ENCODE assay signal across 18 cellular contexts in the genomic region with DNA sequence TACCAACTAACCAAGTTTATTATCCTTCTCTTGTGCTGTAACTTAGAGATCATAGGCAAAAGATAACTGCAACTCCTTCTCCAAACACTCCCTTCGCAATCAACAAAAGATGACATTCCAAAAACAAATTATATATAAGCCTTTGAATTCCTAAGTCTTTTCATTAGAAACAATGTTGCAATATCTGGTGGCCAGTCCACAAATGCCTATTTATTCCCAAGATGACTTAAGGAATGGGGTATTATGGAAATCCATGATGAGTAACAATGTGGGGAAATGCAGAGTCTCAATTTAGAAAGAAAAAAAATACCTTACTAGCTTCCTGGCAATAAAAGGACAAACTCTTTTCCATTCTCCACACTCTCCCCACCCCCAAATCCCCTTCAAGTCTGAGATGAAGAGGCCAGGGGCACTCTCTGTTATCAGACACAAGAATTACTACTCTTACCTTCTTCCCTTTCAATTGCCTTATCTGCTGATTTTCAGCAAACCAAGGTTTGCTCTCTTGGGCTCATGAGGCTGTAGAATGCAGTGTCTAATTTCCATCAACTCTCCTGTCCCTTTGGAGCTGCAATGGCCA. TPM values are rescaled to one million over a fixed set of nuclear protein-coding genes. Genes with fewer than 3 reads are reported as not detected.
DNase-seq lines count a peak whose midpoint lies in the region; ATAC-seq and TF ChIP-seq lines count a peak whose summit lies in the region.
"Had no signal": no experiment of that assay in that cellular context is flagged by ENCODE, and none has a peak within 500 bp of the region (broad histone marks: within the 10 kb centered on the region; RNA-seq: fewer than 3 reads in every experiment).

No MANE protein-coding gene starts in this region.

- ATAC-seq in aorta (ENCODE audit: low FRiP score) (no peak), GM21786 (IDR thresholded peaks at IDR 0.05; ENCODE audit: unreplicated experiment) (no peak), HG02763 (IDR thresholded peaks at IDR 0.05; ENCODE audit: unreplicated experiment) (no peak), right lobe of liver (no peak)
- ATAC-seq: activated T-helper 17 cell treated with anti-CD3 and anti-CD28 coated beads, Interleukin-2, amount 50 U/mL, for 72 hours; GM23338; K562; left cardiac atrium; psoas muscle had no signal

- H3K4me3 ChIP-seq in astrocyte of the spinal cord (ENCODE audit: low read depth, low read length) (no peak overlapping the region), aorta (ENCODE audit: low read length in 2 of 2) (no peak overlapping the region), right lobe of liver (no peak overlapping the region)
- H3K4me3 ChIP-seq: GM23338, heart right ventricle, K562, psoas muscle, SJCRH30, tibial nerve had no signal

- intact Hi-C loops in aorta (cut with DNase I), result no loop called here
- intact Hi-C loops in right lobe of liver (cut with DNase I), result no loop called here

- H3K27me3 ChIP-seq in aorta (ENCODE audit: control insufficient read depth in 1 of 2, insufficient read depth in 2 of 2, low read length in 1 of 2) (no peaks in the 10 kb centered on the region), right lobe of liver (no peaks in the 10 kb centered on the region)
- H3K27me3 ChIP-seq: heart right ventricle, SJCRH30, tibial nerve had no signal

- 98 to 100% methylated on average over 1 of the region's 1 CpG for WGBS in aorta, 2 donors
- WGBS in right lobe of liver (ENCODE audit: insufficient coverage, low coverage, low lambda C conversion rate, missing lambda C conversion rate), result 90% methylated on average over 1 of the region's 1 CpG

- in situ Hi-C loops in astrocyte of the spinal cord (cut with HindIII; ENCODE audit: low sequenced_read_pairs), result no loop called here

- H3K36me3 ChIP-seq in aorta (ENCODE audit: control insufficient read depth in 1 of 2, insufficient read depth in 2 of 2, low read length in 1 of 2), result no peaks in the 10 kb centered on the region
- no peaks in the 10 kb centered on the region for H3K36me3 ChIP-seq in right lobe of liver
- H3K36me3 ChIP-seq: heart right ventricle, SJCRH30, tibial nerve had no signal

- DNase-seq in GM04504 (ENCODE audit: low read depth) (peak; percentile 51), astrocyte of the spinal cord (ENCODE audit: low read depth, low spot score) (peak; percentile 33), foreskin melanocyte (peak; percentile 64), aorta (no peak), right lobe of liver (no peak)
- DNase-seq: anterior cingulate cortex, heart right ventricle, left cardiac atrium, NCI-H146, NCI-H345, psoas muscle, SJCRH30 had no signal

- peak overlapping the region; percentile 2 to 67 for H3K27ac ChIP-seq in aorta (ENCODE audit: low read depth in 1 of 2, low read length in 2 of 2)
- no peak overlapping the region for H3K27ac ChIP-seq in right lobe of liver
- H3K27ac ChIP-seq: heart right ventricle, psoas muscle, SJCRH30 had no signal

- TF ChIP-seq CTCF in astrocyte of the spinal cord (IDR thresholded peaks at IDR 0.05; ENCODE audit: low read depth, low read length), result no peak
- TF ChIP-seq CTCF in right lobe of liver (IDR thresholded peaks at IDR 0.05), result no peak

- no peaks in the 10 kb centered on the region for H3K9me3 ChIP-seq in aorta (ENCODE audit: control insufficient read depth, low read length)
- H3K9me3 ChIP-seq in right lobe of liver, result no peaks in the 10 kb centered on the region
- H3K9me3 ChIP-seq: psoas muscle, SJCRH30, tibial nerve had no signal

- no peak for TF ChIP-seq POLR2A in right lobe of liver (IDR thresholded peaks at IDR 0.05)

- peaks cover 2 to 4% of the 10 kb centered on the region in 2 donors for H3K4me1 ChIP-seq in aorta (ENCODE audit: control insufficient read depth in 1 of 2, insufficient read depth in 2 of 2, low read length in 2 of 2)
- H3K4me1 ChIP-seq in right lobe of liver, result no peaks in the 10 kb centered on the region
- H3K4me1 ChIP-seq: SJCRH30 had no signal

RNA-seq across cellular contexts. Expression of a gene that starts 27.3 kb away (rescaled TPM):
- total RNA-seq in aorta, result 10 to 100 TPM; 22.3 to 23.6 TPM
- 1 to 10 TPM; 1.5 to 2.4 TPM for polyA plus RNA-seq in aorta
- total RNA-seq in right lobe of liver, result 1 to 10 TPM; 4.5 to 7.5 (median 5.7) TPM

Comparison
In these comparisons a context has a peak if more than half of its experiments do, and no peak if none do; other contexts are left out.
1. DNase-seq: peak in GM04504 (single experiment), astrocyte of the spinal cord (single experiment) and foreskin melanocyte (single experiment); none in aorta (0 of 2) and right lobe of liver (0 of 3).
2. H3K27ac ChIP-seq: peak in aorta (2 of 2); none in right lobe of liver (0 of 3).